ENCODE assay signal across 25 cellular contexts in genomic region chrX:101729986-101730385, GRCh38.
"Had no signal": no experiment of that assay in that cellular context is flagged by ENCODE, and none has a peak within 500 bp of the region (broad histone marks: within the 10 kb centered on the region; RNA-seq: fewer than 3 reads in every experiment).

No MANE protein-coding gene starts in this region.

- H3K4me2 ChIP-seq: KMS-11 had no signal

- H3K27me3 Mint-ChIP-seq: brain had no signal

- H3K4me1 ChIP-seq: adrenal gland, SJCRH30 had no signal

- H3K4me3 Mint-ChIP-seq: activated CD4-positive, alpha-beta T cell treated with anti-CD3 and anti-CD28 coated beads, Interleukin-2, amount 10 ng/mL, durations not matched to agents 24 days and 14 days; activated CD8-positive, alpha-beta T cell treated with anti-CD3 and anti-CD28 coated beads, Interleukin-2, amount 10 ng/mL, durations not matched to agents 7 days and 5 days; activated naive CD4-positive, alpha-beta T cell treated with anti-CD3 and anti-CD28 coated beads for 36 hours; activated T-cell treated with anti-CD3 and anti-CD28 coated beads, Interleukin-2, amount 50 U/mL, for 24 hours; brain had no signal

- H3K4me1 Mint-ChIP-seq: activated CD4-positive, alpha-beta T cell treated with anti-CD3 and anti-CD28 coated beads, Interleukin-2, amount 10 ng/mL, durations not matched to agents 24 days and 14 days; brain had no signal

- DNase-seq: activated CD4-positive, alpha-beta T cell treated with anti-CD3 and anti-CD28 coated beads, Interleukin-2, amount 10 ng/mL, durations not matched to agents 24 days and 14 days; activated CD4-positive, alpha-beta T cell treated with anti-CD3 and anti-CD28 coated beads, Interleukin-2, amount 50 U/mL, for 48 hours; activated CD8-positive, alpha-beta T cell treated with anti-CD3 and anti-CD28 coated beads, Interleukin-2, amount 10 ng/mL, durations not matched to agents 7 days and 5 days; activated gamma-delta T cell; activated naive CD4-positive, alpha-beta T cell treated with anti-CD3 and anti-CD28 coated beads for 36 hours; activated T-cell treated with anti-CD3 and anti-CD28 coated beads, Interleukin-2, amount 50 U/mL, for 24 hours; adrenal gland; central memory CD4-positive, alpha-beta T cell; NCI-H1092 treated with DMSO at 0.1 percent for 48 hours; NCI-H1417 treated with DMSO at 0.1 percent for 48 hours; NCI-H187 treated with DMSO at 0.1 percent for 48 hours; NCI-H2081; NCI-H2171 treated with DMSO at 0.1 percent for 48 hours; NCI-H2227 treated with DMSO at 0.1 percent for 48 hours; NCI-H446; NCI-H524 treated with DMSO at 0.1 percent for 48 hours; SHP77; SJCRH30; T1000; WERI-Rb-1 had no signal

- H3K36me3 ChIP-seq: adrenal gland, SJCRH30, WERI-Rb-1 had no signal

- H3K9me3 Mint-ChIP-seq: activated CD4-positive, alpha-beta T cell treated with anti-CD3 and anti-CD28 coated beads, Interleukin-2, amount 10 ng/mL, durations not matched to agents 24 days and 14 days; activated naive CD4-positive, alpha-beta T cell treated with anti-CD3 and anti-CD28 coated beads for 36 hours; activated naive CD4-positive, alpha-beta T cell treated with anti-CD3 and anti-CD28 coated beads, Interleukin-2, amount 50 U/mL, for 72 hours; activated T-cell treated with anti-CD3 and anti-CD28 coated beads, Interleukin-2, amount 50 U/mL, for 24 hours; activated T-helper 2 cell treated with anti-CD3 and anti-CD28 coated beads, Interferon-gamma antibody, Interleukin-2, Interleukin-4, amounts not matched to agents 10 μg/mL and 5 μg/mL and 100 μg/mL, durations not matched to agents 14 hours and 24 hours and 36 hours had no signal

- H3K9ac ChIP-seq: KMS-11 had no signal

- H3K9me3 ChIP-seq: adrenal gland, SJCRH30 had no signal

- H3K27ac Mint-ChIP-seq: activated CD4-positive, alpha-beta T cell treated with anti-CD3 and anti-CD28 coated beads, Interleukin-2, amount 10 ng/mL, durations not matched to agents 24 days and 14 days; activated CD8-positive, alpha-beta T cell treated with anti-CD3 and anti-CD28 coated beads, Interleukin-2, amount 10 ng/mL, durations not matched to agents 7 days and 5 days; activated naive CD4-positive, alpha-beta T cell treated with anti-CD3 and anti-CD28 coated beads for 36 hours; activated naive CD4-positive, alpha-beta T cell treated with anti-CD3 and anti-CD28 coated beads, Interleukin-2, amount 50 U/mL, for 72 hours; activated T-cell treated with anti-CD3 and anti-CD28 coated beads, Interleukin-2, amount 50 U/mL, for 24 hours; activated T-helper 2 cell treated with anti-CD3 and anti-CD28 coated beads, Interferon-gamma antibody, Interleukin-2, Interleukin-4, amounts not matched to agents 10 μg/mL and 5 μg/mL and 100 μg/mL, durations not matched to agents 14 hours and 24 hours and 36 hours; brain had no signal

- H3K36me3 Mint-ChIP-seq: activated naive CD4-positive, alpha-beta T cell treated with anti-CD3 and anti-CD28 coated beads, Interleukin-2, amount 50 U/mL, for 72 hours; brain had no signal

- H3K27ac ChIP-seq: adrenal gland, KMS-11, SJCRH30, SK-N-MC, WERI-Rb-1 had no signal

- H3K27me3 ChIP-seq: adrenal gland, SJCRH30 had no signal

- H3K4me3 ChIP-seq: adrenal gland, SJCRH30, SK-N-MC had no signal
